In the genomic region with DNA sequence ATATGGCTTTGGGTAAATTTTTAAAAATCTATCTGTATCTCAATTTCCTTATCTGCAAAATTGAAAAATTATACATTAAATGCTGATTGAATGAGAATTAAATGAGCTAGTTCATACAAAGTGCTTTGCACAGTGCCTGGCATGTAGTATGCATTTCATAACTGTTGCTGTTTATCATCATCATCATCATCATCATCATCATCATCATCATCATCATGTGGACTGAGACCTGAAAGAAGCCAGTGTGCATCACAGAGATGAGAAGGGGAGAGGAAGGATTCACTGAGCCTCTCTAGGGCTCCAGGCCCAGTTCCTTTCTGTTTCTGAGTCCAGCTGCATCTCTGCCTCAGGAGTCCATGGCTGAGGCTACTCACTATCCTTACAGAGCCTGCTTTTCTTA, we compare ENCODE assay signal across 26 cellular contexts. TPM values are rescaled to one million over a fixed set of nuclear protein-coding genes. Genes with fewer than 3 reads are reported as not detected.
DNase-seq lines count a peak whose midpoint lies in the region; ATAC-seq, FAIRE-seq and TF ChIP-seq lines count a peak whose summit lies in the region.
"Had no signal": no experiment of that assay in that cellular context is flagged by ENCODE, and none has a peak within 500 bp of the region (broad histone marks: within the 10 kb centered on the region; RNA-seq: fewer than 3 reads in every experiment).

No MANE protein-coding gene starts in this region.

- no TSS peak for BruUV-seq in HepG2 (replicated peaks; lab: Mats Ljungman, UMichigan)

- H3K4me3 ChIP-seq in HepG2 (replicated peaks in 1 of 3; ENCODE audit: insufficient read depth in 1 of 3, low read depth in 2 of 3, low read length in 3 of 3), result no peak overlapping the region
- H3K4me3 ChIP-seq in right lobe of liver, result no peak overlapping the region
- no peak overlapping the region for H3K4me3 ChIP-seq in dorsolateral prefrontal cortex
- H3K4me3 ChIP-seq: GM23248 had no signal

- no peaks in the 10 kb centered on the region for H3K79me2 ChIP-seq in HepG2 (ENCODE audit: insufficient read depth, low read length)

- no peak for DNase-seq in HepG2 (ENCODE audit: low spot score)
- no peak for DNase-seq in right lobe of liver
- DNase-seq in dorsolateral prefrontal cortex, result no peak
- DNase-seq in substantia nigra (lab: John Stamatoyannopoulos, UW), result peak in 5 of 49 donors; percentile 1 to 15 (median 7)
- DNase-seq in putamen (ENCODE audit: low spot score), result no peak
- no peak for DNase-seq in NCI-H446 treated with DMSO at 0.1 percent for 48 hours (lab: John Stamatoyannopoulos, UW)
- DNase-seq: ACHN; AML-193; Calu3; CD4-positive, alpha-beta memory T cell; COR-L47; DMS53; DMS79 treated with DMSO at 0.1 percent for 48 hours; GF-D8; GM23248; H7; HCEC 1CT had no signal

- CTCF ChIA-PET in HepG2 (lab: Yijun Ruan, JAX; ENCODE audit: low intra/inter-chr PET ratio, low total read pairs), result no interaction called here

- H3K36me3 ChIP-seq in HepG2 (replicated peaks in 1 of 2; ENCODE audit: control insufficient read depth in 1 of 2, insufficient read depth in 2 of 2, low read length in 2 of 2) (peaks cover 11 to 30% of the 10 kb centered on the region in 2 experiments), right lobe of liver (peaks cover 0 to 61% (median 23%) of the 10 kb centered on the region in 4 donors)

- POLR2A ChIA-PET in HepG2 (lab: Yijun Ruan, JAX), result no interaction called here

- H3K27ac ChIP-seq in HepG2 (ENCODE audit: extremely low read length, insufficient read depth, low read length), result no peak overlapping the region
- H3K27ac ChIP-seq in right lobe of liver, result no peak overlapping the region
- peak overlapping the region in 52 of 59 donors; percentile 2 to 97 (median 88) for H3K27ac ChIP-seq in dorsolateral prefrontal cortex
- peak overlapping the region; percentile 8 for H3K27ac ChIP-seq in substantia nigra (ENCODE audit: low read depth, low read length, poor library complexity, severe bottlenecking)
- H3K27ac ChIP-seq: 22Rv1, GM23248 had no signal

- TF ChIP-seq EP300 in HepG2 (IDR thresholded peaks at IDR 0.05; ENCODE audit: low read depth in 2 of 2, low read length in 2 of 2) (no peak), HepG2 (CRISPR knock-in tag; IDR thresholded peaks at IDR 0.05; ENCODE audit: borderline replicate concordance) (no peak)

- no peak for TF ChIP-seq RAD21 in HepG2 (CRISPR knock-in tag; IDR thresholded peaks at IDR 0.05)

- TF ChIP-seq CTCF in HepG2 (CRISPR knock-in tag; IDR thresholded peaks at IDR 0.05) (no peak), right lobe of liver (IDR thresholded peaks at IDR 0.05) (no peak), dorsolateral prefrontal cortex (IDR thresholded peaks at IDR 0.05 in 54 of 56, conservative IDR thresholded peaks at IDR 0.05 in 2 of 56; ENCODE audit: low read depth in 1 of 56, partially characterized antibody in 56 of 56) (no peak)

- ATAC-seq in HepG2 (no peak), right lobe of liver (no peak), HG03520 (IDR thresholded peaks at IDR 0.05; ENCODE audit: unreplicated experiment) (no peak), GM21381 (IDR thresholded peaks at IDR 0.05; ENCODE audit: unreplicated experiment) (no peak)

- H3K4me1 ChIP-seq in HepG2 (ENCODE audit: insufficient read depth, low read length), result no peaks in the 10 kb centered on the region
- H3K4me1 ChIP-seq in right lobe of liver, result peaks cover 0 to 2% (median 0%) of the 10 kb centered on the region in 4 donors

- FAIRE-seq in HepG2 (lab: Jason Lieb, UNC), result no peak
- FAIRE-seq: A204.1, GM18507, H1 had no signal

- TF ChIP-seq POLR2A in HepG2 (IDR thresholded peaks at IDR 0.05; ENCODE audit: insufficient read depth in 1 of 2, low read depth in 2 of 2, low read length in 2 of 2), result no peak
- TF ChIP-seq POLR2A in right lobe of liver (IDR thresholded peaks at IDR 0.05), result no peak

- H4K20me1 ChIP-seq in HepG2 (ENCODE audit: insufficient read depth, low read length), result no peaks in the 10 kb centered on the region

- H2AFZ ChIP-seq in HepG2 (ENCODE audit: low read length), result no peak overlapping the region
- H2AFZ ChIP-seq: GM23248 had no signal

- intact Hi-C loops in HepG2 (cut with micrococcal nuclease; ENCODE audit: unreplicated experiment), result no loop called here
- intact Hi-C loops in right lobe of liver (cut with DNase I), result no loop called here
- intact Hi-C loops in dorsolateral prefrontal cortex (cut with DNase I), result no loop called here

- H3K27me3 ChIP-seq in HepG2 (ENCODE audit: control insufficient read depth in 1 of 2, insufficient read depth in 2 of 2, low read length in 2 of 2) (no peaks in the 10 kb centered on the region), right lobe of liver (no peaks in the 10 kb centered on the region), dorsolateral prefrontal cortex (no peaks in the 10 kb centered on the region)

- in situ Hi-C loops in HepG2 (cut with HindIII; ENCODE audit: extremely low pct_ligation_motif_present, low pct_unique_long_range_greater_than_20kb), result no loop called here

- no peak overlapping the region for H3K9ac ChIP-seq in HepG2 (ENCODE audit: insufficient read depth, low read depth, low read length)
- H3K9ac ChIP-seq: GM23248 had no signal

- H3K4me2 ChIP-seq in HepG2 (ENCODE audit: low read depth, low read length), result no peak overlapping the region

- H3K9me3 ChIP-seq in HepG2 (ENCODE audit: low read length), result no peaks in the 10 kb centered on the region
- no peaks in the 10 kb centered on the region for H3K9me3 ChIP-seq in right lobe of liver

TF ChIP-seq in HepG2, 621 proteins besides CTCF, POLR2A, EP300 and RAD21:
- TF ChIP-seq ZNF713 (CRISPR knock-in tag; IDR thresholded peaks at IDR 0.05) (no peak), ZMYM2 (CRISPR knock-in tag; IDR thresholded peaks at IDR 0.05) (no peak), PHF5A (CRISPR knock-in tag; IDR thresholded peaks at IDR 0.05; ENCODE audit: low read depth, unreplicated experiment) (no peak), CREB1 (IDR thresholded peaks at IDR 0.05) (peak; percentile 74), CREB1 (CRISPR knock-in tag; IDR thresholded peaks at IDR 0.05) (no peak)

RNA-seq across cellular contexts. Expression of a gene that starts 6.9 kb away (rescaled TPM):
- total RNA-seq in HepG2 (2016; rRNA removed; fragmentation: Illumina TruSeq; extraction: Trizol), result 23.5 and 30.4 TPM in 2 replicates
- 40.4 and 43.0 TPM in 2 replicates for total RNA-seq in HepG2 (2016; cell fraction: cytosol; rRNA removed; fragmentation: Illumina TruSeq; extraction: Trizol; ENCODE audit: low read depth)
- total RNA-seq in HepG2 (2016; cell fraction: insoluble cytoplasmic fraction; rRNA removed; fragmentation: Illumina TruSeq; extraction: Trizol), result 23.3 and 26.1 TPM in 2 replicates
- total RNA-seq in HepG2 (2016; cell fraction: membrane; rRNA removed; fragmentation: Illumina TruSeq; extraction: Trizol), result 27.6 and 36.6 TPM in 2 replicates
- 41.5 and 45.5 TPM in 2 replicates for total RNA-seq in HepG2 (2016; cell fraction: nucleus; rRNA removed; fragmentation: Illumina TruSeq; extraction: Trizol)
- 2.7 and 3.1 TPM in 2 replicates for polyA plus RNA-seq in HepG2 (2011; rRNA removed)
- 1.2 and 2.2 TPM in 2 replicates for polyA plus RNA-seq in HepG2 (2011; cell fraction: cytosol; rRNA removed)
- 7.9 and 8.7 TPM in 2 replicates for polyA plus RNA-seq in HepG2 (2011; cell fraction: nucleus; rRNA removed)
- 13.9 and 16.3 TPM in 2 replicates for polyA plus RNA-seq in HepG2 (2012)
- 0.78 and 0.80 TPM in 2 replicates for polyA plus RNA-seq in HepG2 (2016; cell fraction: cytosol; fragmentation: Illumina TruSeq; extraction: Trizol; ENCODE audit: low read depth)
- 23.6 and 23.9 TPM in 2 replicates for polyA plus RNA-seq in HepG2 (2016; cell fraction: insoluble cytoplasmic fraction; fragmentation: Illumina TruSeq; extraction: Trizol; ENCODE audit: low read depth)
- polyA plus RNA-seq in HepG2 (2016; cell fraction: membrane; fragmentation: Illumina TruSeq; extraction: Trizol; ENCODE audit: low read depth), result 2.9 and 3.0 TPM in 2 replicates
- 55.1 and 56.8 TPM in 2 replicates for polyA plus RNA-seq in HepG2 (2016; cell fraction: nucleus; fragmentation: Illumina TruSeq; extraction: Trizol; ENCODE audit: insufficient read depth, low read depth)
- polyA minus RNA-seq in HepG2 (2011; rRNA and poly(A)+ RNA removed; ENCODE audit: low replicate concordance), result 6.3 and 6.5 TPM in 2 replicates
- polyA minus RNA-seq in HepG2 (2011; cell fraction: cytosol; rRNA and poly(A)+ RNA removed), result 5.9 and 8.8 TPM in 2 replicates
- polyA minus RNA-seq in HepG2 (2011; cell fraction: nucleus; rRNA and poly(A)+ RNA removed), result 26.0 and 28.6 TPM in 2 replicates
- 10 to 100 TPM; 20.3 to 52.8 (median 50.3) TPM for total RNA-seq in right lobe of liver
- 100 to 1,000 TPM in 35 of 120 experiments, 10 to 100 TPM in 85; 64.3 to 130 (median 93.6) TPM for total RNA-seq in dorsolateral prefrontal cortex

RNA-seq across cellular contexts. Expression of a gene that starts 45.4 kb away (rescaled TPM):
- total RNA-seq in HepG2 (2016; rRNA removed; fragmentation: Illumina TruSeq; extraction: Trizol), result 94.9 and 140 TPM in 2 replicates
- 21.4 and 24.4 TPM in 2 replicates for total RNA-seq in HepG2 (2016; cell fraction: cytosol; rRNA removed; fragmentation: Illumina TruSeq; extraction: Trizol; ENCODE audit: low read depth)
- 83.3 and 138 TPM in 2 replicates for total RNA-seq in HepG2 (2016; cell fraction: insoluble cytoplasmic fraction; rRNA removed; fragmentation: Illumina TruSeq; extraction: Trizol)
- 39.7 and 47.6 TPM in 2 replicates for total RNA-seq in HepG2 (2016; cell fraction: membrane; rRNA removed; fragmentation: Illumina TruSeq; extraction: Trizol)
- total RNA-seq in HepG2 (2016; cell fraction: nucleus; rRNA removed; fragmentation: Illumina TruSeq; extraction: Trizol), result 117 and 140 TPM in 2 replicates
- polyA plus RNA-seq in HepG2 (2011; rRNA removed), result 81.9 and 125 TPM in 2 replicates
- polyA plus RNA-seq in HepG2 (2011; cell fraction: cytosol; rRNA removed), result 60.5 and 82.0 TPM in 2 replicates
- polyA plus RNA-seq in HepG2 (2011; cell fraction: nucleus; rRNA removed), result 35.1 and 37.2 TPM in 2 replicates
- 75.4 and 132 TPM in 2 replicates for polyA plus RNA-seq in HepG2 (2012)
- polyA plus RNA-seq in HepG2 (2016; cell fraction: cytosol; fragmentation: Illumina TruSeq; extraction: Trizol; ENCODE audit: low read depth), result 17.6 and 19.3 TPM in 2 replicates
- 78.1 and 84.4 TPM in 2 replicates for polyA plus RNA-seq in HepG2 (2016; cell fraction: insoluble cytoplasmic fraction; fragmentation: Illumina TruSeq; extraction: Trizol; ENCODE audit: low read depth)
- 31.9 and 36.1 TPM in 2 replicates for polyA plus RNA-seq in HepG2 (2016; cell fraction: membrane; fragmentation: Illumina TruSeq; extraction: Trizol; ENCODE audit: low read depth)
- 154 and 161 TPM in 2 replicates for polyA plus RNA-seq in HepG2 (2016; cell fraction: nucleus; fragmentation: Illumina TruSeq; extraction: Trizol; ENCODE audit: insufficient read depth, low read depth)
- polyA minus RNA-seq in HepG2 (2011; rRNA and poly(A)+ RNA removed; ENCODE audit: low replicate concordance), result 53.0 TPM in 1 of 2 replicates, not detected in the other
- 58.8 and 59.0 TPM in 2 replicates for polyA minus RNA-seq in HepG2 (2011; cell fraction: cytosol; rRNA and poly(A)+ RNA removed)
- 70.9 and 76.8 TPM in 2 replicates for polyA minus RNA-seq in HepG2 (2011; cell fraction: nucleus; rRNA and poly(A)+ RNA removed)
- total RNA-seq in right lobe of liver, result 100 to 1,000 TPM; 342 to 693 (median 554) TPM
- under 1 TPM in 1 of 120 experiments, not detected in 119; 0.26 TPM for total RNA-seq in dorsolateral prefrontal cortex
- total RNA-seq: Calu3; CD4-positive, alpha-beta memory T cell; Daoy; G401; GM23248; H1; H7 had no signal
- polyA plus RNA-seq: BJ; CD4-positive, alpha-beta memory T cell; H1 had no signal

Comparison
In these comparisons a context has a peak if more than half of its experiments do, and no peak if none do; other contexts are left out.
1. H3K27ac ChIP-seq: peak in dorsolateral prefrontal cortex (52 of 59) and substantia nigra (single experiment); none in HepG2 (single experiment) and right lobe of liver (0 of 3).
2. RNA of a gene that starts 45.4 kb away (total RNA-seq): 342 to 693 TPM in right lobe of liver and 21.4 to 140 TPM in HepG2; 0.26 TPM in dorsolateral prefrontal cortex; every median in the first group is over 10 times any median in the second.